Comparison of ENCODE assay signal across 26 cellular contexts in genomic region chr9:89946741-89947140, GRCh38.
"Had no signal": no experiment of that assay in that cellular context is flagged by ENCODE, and none has a peak within 500 bp of the region (broad histone marks: within the 10 kb centered on the region; RNA-seq: fewer than 3 reads in every experiment).

No MANE protein-coding gene starts in this region.

- H3K27me3 ChIP-seq: SJCRH30 had no signal

- H3K36me3 ChIP-seq: SJCRH30 had no signal

- H3K9me3 ChIP-seq: SJCRH30 had no signal

- H3K9ac ChIP-seq: KMS-11 had no signal

- H2AFZ ChIP-seq: PC-9 had no signal

- H3K4me3 ChIP-seq: PC-9, SJCRH30, SK-N-MC had no signal

- DNase-seq: Karpas-422, MM.1S, MV-4-11, NCI-H1092, NCI-H1105, NCI-H1417 treated with DMSO at 0.1 percent for 48 hours, NCI-H1436 treated with DMSO at 0.1 percent for 48 hours, NCI-H1694 treated with DMSO at 0.1 percent for 48 hours, NCI-H187 treated with DMSO at 0.1 percent for 48 hours, NCI-H2029, NCI-H2081, NCI-H2171 treated with DMSO at 0.1 percent for 48 hours, NCI-H345, NCI-H446, NCI-H510A treated with DMSO at 0.1 percent for 48 hours, NCI-H524 treated with DMSO at 0.1 percent for 48 hours, NCI-H526 treated with DMSO at 0.1 percent for 48 hours, NCI-H774, PC-9, SHP77, SIG-M5, SJCRH30, T-cell had no signal

- H3K4me2 ChIP-seq: KMS-11, PC-9 had no signal

- H3K27ac ChIP-seq: KMS-11, PC-9, RWPE1, SJCRH30, SK-N-MC had no signal
